Comparison of ENCODE assay signal across 13 cellular contexts in the genomic region with DNA sequence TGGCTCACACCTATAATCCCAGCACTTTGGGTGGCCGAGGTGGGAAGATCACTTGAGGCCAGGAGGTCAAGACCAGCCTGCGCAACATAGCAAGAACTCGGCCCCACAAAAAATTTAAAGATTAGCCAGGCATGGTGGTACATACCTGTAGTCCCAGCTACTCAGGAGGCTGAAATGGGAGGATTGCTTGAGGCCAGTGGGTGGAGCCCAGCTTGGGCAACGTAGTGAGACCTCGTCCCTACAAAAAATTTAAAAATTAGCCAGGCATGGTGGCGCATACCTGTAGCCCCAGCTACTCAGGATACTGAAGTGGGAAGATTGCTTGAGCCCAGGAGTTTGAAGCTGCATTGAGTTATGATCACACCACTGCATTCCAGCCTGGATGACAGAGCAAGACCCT. TPM values are rescaled to one million over a fixed set of nuclear protein-coding genes. Genes with fewer than 3 reads are reported as not detected.
DNase-seq lines count a peak whose midpoint lies in the region; ATAC-seq and TF ChIP-seq lines count a peak whose summit lies in the region.
"Not testable (repeated sequence)": the region's sequence is repeated elsewhere in the genome, so short reads cannot be mapped to it uniquely, and the experiment has no call there.
"Had no signal": no experiment of that assay in that cellular context is flagged by ENCODE, and none has a peak within 500 bp of the region (broad histone marks: within the 10 kb centered on the region; RNA-seq: fewer than 3 reads in every experiment).

No MANE protein-coding gene starts in this region.

- peaks cover 39% of the 10 kb centered on the region for H3F3A ChIP-seq in DOHH2 (ENCODE audit: control insufficient read depth, insufficient read depth)

- H3K4me2 ChIP-seq in DOHH2 (ENCODE audit: low read length) = peak overlapping the region; percentile 93; the same call in 1 of the 2 replicates

- not testable (repeated sequence) for H4K20me1 ChIP-seq in DOHH2 (ENCODE audit: control insufficient read depth, insufficient read depth, low read depth, low read length)

- H3K27me3 ChIP-seq in CD4-positive, CD25-positive, alpha-beta regulatory T cell (ENCODE audit: control insufficient read depth, insufficient read depth, low read length); DOHH2 (ENCODE audit: control insufficient read depth, low read length); neutrophil: not testable (repeated sequence)

- not testable (repeated sequence) for H3K9me3 ChIP-seq in CD4-positive, CD25-positive, alpha-beta regulatory T cell (ENCODE audit: control insufficient read depth in 2 of 2, low read length in 2 of 2); DOHH2 (ENCODE audit: control insufficient read depth, insufficient read depth, low read length); neutrophil

- TF ChIP-seq CTCF in DOHH2 (IDR thresholded peaks at IDR 0.05; ENCODE audit: low read depth, low read length, poor library complexity, severe bottlenecking); neutrophil (IDR thresholded peaks at IDR 0.05): not testable (repeated sequence)

- peaks cover 56% of the 10 kb centered on the region for H3K4me1 ChIP-seq in CD4-positive, CD25-positive, alpha-beta regulatory T cell (ENCODE audit: control insufficient read depth, insufficient read depth, low read length, poor library complexity, severe bottlenecking)
- H3K4me1 ChIP-seq in DOHH2 (ENCODE audit: control insufficient read depth, low read length) (peaks cover 98% of the 10 kb centered on the region), neutrophil (ENCODE audit: control insufficient read depth in 1 of 2, insufficient read depth in 1 of 2, low read depth in 1 of 2, low read length in 1 of 2) (peaks cover 44 to 67% of the 10 kb centered on the region in 2 experiments)

- H3K4me3 Mint-ChIP-seq in CD4-positive, CD25-positive, alpha-beta regulatory T cell = peak overlapping the region in 3 of 4 donors; percentile 28 to 80 (median 72)
- not testable (repeated sequence) for H3K4me3 Mint-ChIP-seq in T-helper 1 cell treated with Interleukin-12 subunit alpha and Interleukin-12 subunit beta and Interleukin-4 antibody, amounts not matched to agents 30 μg/mL and 1 μg/mL, for 36 hours; activated T-cell treated with anti-CD3 and anti-CD28 coated beads, Interleukin-2, amount 50 U/mL, for 24 hours; activated naive CD8-positive, alpha-beta T cell treated with anti-CD3 and anti-CD28 coated beads for 36 hours; memory B cell

- H3K9me3 Mint-ChIP-seq in CD4-positive, CD25-positive, alpha-beta regulatory T cell; T-helper 1 cell treated with Interleukin-12 subunit alpha and Interleukin-12 subunit beta and Interleukin-4 antibody, amounts not matched to agents 30 μg/mL and 1 μg/mL, for 36 hours; activated T-cell treated with anti-CD3 and anti-CD28 coated beads, Interleukin-2, amount 50 U/mL, for 24 hours; activated naive CD8-positive, alpha-beta T cell treated with anti-CD3 and anti-CD28 coated beads for 36 hours; memory B cell: not testable (repeated sequence)

- H3K9me2 ChIP-seq in DOHH2 (replicated peaks; ENCODE audit: control insufficient read depth, low read length) = not testable (repeated sequence)

- H3K36me3 ChIP-seq in CD4-positive, CD25-positive, alpha-beta regulatory T cell (ENCODE audit: control insufficient read depth, insufficient read depth, low read length) = peaks cover 13% of the 10 kb centered on the region
- H3K36me3 ChIP-seq in DOHH2 (ENCODE audit: control insufficient read depth, low read length) = peaks cover 80% of the 10 kb centered on the region
- peaks cover 16% of the 10 kb centered on the region for H3K36me3 ChIP-seq in neutrophil

- peaks cover 98% of the 10 kb centered on the region for H3K79me2 ChIP-seq in DOHH2 (ENCODE audit: control insufficient read depth, low read length)

- DNase-seq in CD4-positive, CD25-positive, alpha-beta regulatory T cell; activated T-cell treated with anti-CD3 and anti-CD28 coated beads, Interleukin-2, amount 50 U/mL, for 24 hours; activated naive CD8-positive, alpha-beta T cell treated with anti-CD3 and anti-CD28 coated beads for 36 hours; memory B cell (ENCODE audit: low spot score in 2 of 2): not testable (repeated sequence)

- ATAC-seq in CD4-positive, CD25-positive, alpha-beta regulatory T cell (ENCODE audit: low read depth in 2 of 2); memory B cell (ENCODE audit: low read depth): not testable (repeated sequence)

- H3K27ac Mint-ChIP-seq in CD4-positive, CD25-positive, alpha-beta regulatory T cell = peak overlapping the region; percentile 90 to 92 (median 91)
- peak overlapping the region; percentile 21 for H3K27ac Mint-ChIP-seq in T-helper 1 cell treated with Interleukin-12 subunit alpha and Interleukin-12 subunit beta and Interleukin-4 antibody, amounts not matched to agents 30 μg/mL and 1 μg/mL, for 36 hours
- peak overlapping the region; percentile 64 for H3K27ac Mint-ChIP-seq in activated T-cell treated with anti-CD3 and anti-CD28 coated beads, Interleukin-2, amount 50 U/mL, for 24 hours
- peak overlapping the region; percentile 49 for H3K27ac Mint-ChIP-seq in activated naive CD8-positive, alpha-beta T cell treated with anti-CD3 and anti-CD28 coated beads for 36 hours
- peak overlapping the region; percentile 11 for H3K27ac Mint-ChIP-seq in memory B cell

- H3K27me3 Mint-ChIP-seq in CD4-positive, CD25-positive, alpha-beta regulatory T cell; T-helper 1 cell treated with Interleukin-12 subunit alpha and Interleukin-12 subunit beta and Interleukin-4 antibody, amounts not matched to agents 30 μg/mL and 1 μg/mL, for 36 hours (ENCODE audit: low read depth); activated T-cell treated with anti-CD3 and anti-CD28 coated beads, Interleukin-2, amount 50 U/mL, for 24 hours; activated naive CD8-positive, alpha-beta T cell treated with anti-CD3 and anti-CD28 coated beads for 36 hours; memory B cell: not testable (repeated sequence)

- H3K27ac ChIP-seq in CD4-positive, CD25-positive, alpha-beta regulatory T cell (ENCODE audit: insufficient read depth, low read length, poor library complexity, severe bottlenecking) = peak overlapping the region; percentile 70
- peak overlapping the region; percentile 92 for H3K27ac ChIP-seq in DOHH2 (ENCODE audit: low read depth, low read length)
- peak overlapping the region; percentile 13 for H3K27ac ChIP-seq in neutrophil

- peaks cover 27% of the 10 kb centered on the region for H3K36me3 Mint-ChIP-seq in CD4-positive, CD25-positive, alpha-beta regulatory T cell
- peaks cover 34% of the 10 kb centered on the region for H3K36me3 Mint-ChIP-seq in T-helper 1 cell treated with Interleukin-12 subunit alpha and Interleukin-12 subunit beta and Interleukin-4 antibody, amounts not matched to agents 30 μg/mL and 1 μg/mL, for 36 hours (ENCODE audit: low read depth)
- H3K36me3 Mint-ChIP-seq in activated T-cell treated with anti-CD3 and anti-CD28 coated beads, Interleukin-2, amount 50 U/mL, for 24 hours (ENCODE audit: low read depth) = peaks cover 64% of the 10 kb centered on the region
- peaks cover 66% of the 10 kb centered on the region for H3K36me3 Mint-ChIP-seq in activated naive CD8-positive, alpha-beta T cell treated with anti-CD3 and anti-CD28 coated beads for 36 hours
- H3K36me3 Mint-ChIP-seq in memory B cell = peaks cover 34% of the 10 kb centered on the region

- H3K4me1 Mint-ChIP-seq in CD4-positive, CD25-positive, alpha-beta regulatory T cell = peaks cover 48 to 96% (median 70%) of the 10 kb centered on the region in 4 donors
- peaks cover 46% of the 10 kb centered on the region for H3K4me1 Mint-ChIP-seq in T-helper 1 cell treated with Interleukin-12 subunit alpha and Interleukin-12 subunit beta and Interleukin-4 antibody, amounts not matched to agents 30 μg/mL and 1 μg/mL, for 36 hours (ENCODE audit: low read depth)
- H3K4me1 Mint-ChIP-seq in activated T-cell treated with anti-CD3 and anti-CD28 coated beads, Interleukin-2, amount 50 U/mL, for 24 hours (ENCODE audit: low read depth) = peaks cover 90% of the 10 kb centered on the region
- peaks cover 83% of the 10 kb centered on the region for H3K4me1 Mint-ChIP-seq in activated naive CD8-positive, alpha-beta T cell treated with anti-CD3 and anti-CD28 coated beads for 36 hours
- peaks cover 56% of the 10 kb centered on the region for H3K4me1 Mint-ChIP-seq in memory B cell

- not testable (repeated sequence) for H3K4me3 ChIP-seq in CD4-positive, CD25-positive, alpha-beta regulatory T cell (ENCODE audit: low read depth, low read length); DOHH2 (ENCODE audit: low read length); neutrophil (ENCODE audit: low read depth in 1 of 2, low read length in 1 of 2)

RNA-seq across cellular contexts. Expression of gene APBB1IP, which starts 28.4 kb away (rescaled TPM):
- total RNA-seq in CD4-positive, CD25-positive, alpha-beta regulatory T cell = 86.4 TPM
- polyA plus RNA-seq in CD4-positive, CD25-positive, alpha-beta regulatory T cell = 10 to 100 TPM; 44.1 to 56.0 (median 50.3) TPM
- total RNA-seq in activated naive CD8-positive, alpha-beta T cell treated with anti-CD3 and anti-CD28 coated beads for 36 hours = 10 to 100 TPM; 66.3 to 68.0 TPM
- total RNA-seq: A172, Daoy, G401, IMR-90, PC-9, SJCRH30 had no signal
- polyA plus RNA-seq: IMR-90 had no signal

Comparison
In these comparisons a context has a peak if more than half of its experiments do, and no peak if none do; other contexts are left out.
1. H3K27ac ChIP-seq: peak in every context shown above with its lines; median percentile 92 in DOHH2; 70 in CD4-positive, CD25-positive, alpha-beta regulatory T cell; 13 in neutrophil.
2. H3K27ac Mint-ChIP-seq: peak in every context shown above with its lines; median percentile 91 in CD4-positive, CD25-positive, alpha-beta regulatory T cell; 64 in activated T-cell treated with anti-CD3 and anti-CD28 coated beads, Interleukin-2, amount 50 U/mL, for 24 hours; 49 in activated naive CD8-positive, alpha-beta T cell treated with anti-CD3 and anti-CD28 coated beads for 36 hours; 21 in T-helper 1 cell treated with Interleukin-12 subunit alpha and Interleukin-12 subunit beta and Interleukin-4 antibody, amounts not matched to agents 30 μg/mL and 1 μg/mL, for 36 hours; 11 in memory B cell.